Comparison of ENCODE assay signal across 1 cellular context in the genomic region with DNA sequence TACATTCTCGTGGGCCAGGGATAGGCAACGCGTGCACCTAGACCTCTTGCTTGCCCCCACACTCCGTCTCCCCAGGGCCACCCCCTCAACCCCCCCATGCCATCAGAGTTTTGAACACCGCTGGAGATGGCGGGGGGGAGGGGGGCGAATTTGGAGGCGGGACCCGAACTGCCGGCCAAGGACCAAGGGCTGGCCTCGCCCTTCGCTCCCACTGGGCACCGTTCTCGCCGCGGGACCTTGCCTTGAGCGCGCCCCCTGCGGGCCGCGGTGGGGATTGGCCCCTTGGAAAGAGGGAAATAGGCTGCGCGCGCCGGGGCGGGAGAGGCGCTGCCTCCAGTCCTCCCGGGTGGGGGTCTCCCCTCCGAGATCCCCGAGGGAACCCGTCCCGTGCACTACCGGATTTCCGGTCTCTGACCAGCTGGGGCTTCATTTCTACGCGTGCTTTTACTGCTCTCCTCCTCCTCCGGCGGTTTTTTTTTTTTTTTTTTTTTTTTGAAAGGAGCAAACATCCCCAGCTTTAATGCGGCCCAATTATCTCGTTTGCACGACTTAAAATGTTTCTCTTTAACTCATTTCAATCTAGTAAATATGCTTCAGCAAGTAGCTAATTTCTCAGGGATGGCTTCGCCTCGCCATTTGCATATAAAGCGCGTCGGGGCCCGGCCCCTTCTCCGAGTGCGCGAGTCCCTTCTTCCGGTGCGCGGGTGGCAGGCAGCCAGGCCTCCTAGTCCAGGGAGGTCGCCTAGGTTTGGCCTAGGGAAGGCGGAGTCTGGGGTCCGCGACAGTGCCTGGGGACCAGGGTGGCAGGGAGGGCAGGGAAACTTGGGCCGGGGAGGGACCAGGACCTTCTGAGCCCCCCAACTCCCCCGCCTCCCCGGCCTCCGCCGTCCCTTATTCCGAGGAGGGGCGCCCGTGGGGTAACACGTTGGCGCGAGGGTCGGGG.
A peak's percentile ranks its signal among the peaks of the same experiment; 100 is the strongest.
TF ChIP-seq lines count a peak whose summit lies in the region.

No MANE protein-coding gene starts in this region.

TF ChIP-seq in HepG2, 621 proteins besides CTCF, POLR2A, EP300 and RAD21 (continued from another document and continues in another):
- TF ChIP-seq, protein P1, sequence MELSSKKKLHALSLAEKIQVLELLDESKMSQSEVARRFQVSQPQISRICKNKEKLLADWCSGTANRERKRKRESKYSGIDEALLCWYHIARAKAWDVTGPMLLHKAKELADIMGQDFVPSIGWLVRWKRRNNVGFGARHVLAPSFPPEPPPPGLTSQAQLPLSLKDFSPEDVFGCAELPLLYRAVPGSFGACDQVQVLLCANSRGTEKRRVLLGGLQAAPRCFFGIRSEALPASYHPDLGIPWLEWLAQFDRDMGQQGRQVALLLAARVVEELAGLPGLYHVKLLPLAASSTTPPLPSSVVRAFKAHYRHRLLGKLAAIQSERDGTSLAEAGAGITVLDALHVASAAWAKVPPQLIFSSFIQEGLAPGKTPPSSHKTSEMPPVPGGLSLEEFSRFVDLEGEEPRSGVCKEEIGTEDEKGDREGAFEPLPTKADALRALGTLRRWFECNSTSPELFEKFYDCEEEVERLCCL (CRISPR knock-in tag; IDR thresholded peaks at IDR 0.05; ENCODE audit: borderline replicate concordance) = no peak
- TF ChIP-seq MATR3 (CRISPR knock-in tag; IDR thresholded peaks at IDR 0.05) = no peak
- no peak for TF ChIP-seq HMG20A (CRISPR knock-in tag; IDR thresholded peaks at IDR 0.05; ENCODE audit: borderline replicate concordance)
- peak; percentile 29; the same call in 1 of the 2 replicates for TF ChIP-seq THAP11 (CRISPR knock-in tag; IDR thresholded peaks at IDR 0.05)
- peak; percentile 87 for TF ChIP-seq KDM2A (CRISPR knock-in tag; IDR thresholded peaks at IDR 0.05; ENCODE audit: borderline replicate concordance, low read depth)
- TF ChIP-seq ZNF3 (CRISPR knock-in tag; IDR thresholded peaks at IDR 0.05) = no peak
- TF ChIP-seq, protein P2, sequence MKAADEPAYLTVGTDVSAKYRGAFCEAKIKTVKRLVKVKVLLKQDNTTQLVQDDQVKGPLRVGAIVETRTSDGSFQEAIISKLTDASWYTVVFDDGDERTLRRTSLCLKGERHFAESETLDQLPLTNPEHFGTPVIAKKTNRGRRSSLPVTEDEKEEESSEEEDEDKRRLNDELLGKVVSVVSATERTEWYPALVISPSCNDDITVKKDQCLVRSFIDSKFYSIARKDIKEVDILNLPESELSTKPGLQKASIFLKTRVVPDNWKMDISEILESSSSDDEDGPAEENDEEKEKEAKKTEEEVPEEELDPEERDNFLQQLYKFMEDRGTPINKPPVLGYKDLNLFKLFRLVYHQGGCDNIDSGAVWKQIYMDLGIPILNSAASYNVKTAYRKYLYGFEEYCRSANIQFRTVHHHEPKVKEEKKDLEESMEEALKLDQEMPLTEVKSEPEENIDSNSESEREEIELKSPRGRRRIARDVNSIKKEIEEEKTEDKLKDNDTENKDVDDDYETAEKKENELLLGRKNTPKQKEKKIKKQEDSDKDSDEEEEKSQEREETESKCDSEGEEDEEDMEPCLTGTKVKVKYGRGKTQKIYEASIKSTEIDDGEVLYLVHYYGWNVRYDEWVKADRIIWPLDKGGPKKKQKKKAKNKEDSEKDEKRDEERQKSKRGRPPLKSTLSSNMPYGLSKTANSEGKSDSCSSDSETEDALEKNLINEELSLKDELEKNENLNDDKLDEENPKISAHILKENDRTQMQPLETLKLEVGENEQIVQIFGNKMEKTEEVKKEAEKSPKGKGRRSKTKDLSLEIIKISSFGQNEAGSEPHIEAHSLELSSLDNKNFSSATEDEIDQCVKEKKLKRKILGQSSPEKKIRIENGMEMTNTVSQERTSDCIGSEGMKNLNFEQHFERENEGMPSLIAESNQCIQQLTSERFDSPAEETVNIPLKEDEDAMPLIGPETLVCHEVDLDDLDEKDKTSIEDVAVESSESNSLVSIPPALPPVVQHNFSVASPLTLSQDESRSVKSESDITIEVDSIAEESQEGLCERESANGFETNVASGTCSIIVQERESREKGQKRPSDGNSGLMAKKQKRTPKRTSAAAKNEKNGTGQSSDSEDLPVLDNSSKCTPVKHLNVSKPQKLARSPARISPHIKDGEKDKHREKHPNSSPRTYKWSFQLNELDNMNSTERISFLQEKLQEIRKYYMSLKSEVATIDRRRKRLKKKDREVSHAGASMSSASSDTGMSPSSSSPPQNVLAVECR (CRISPR knock-in tag; IDR thresholded peaks at IDR 0.05; ENCODE audit: borderline replicate concordance) = no peak
- TF ChIP-seq, protein P3, sequence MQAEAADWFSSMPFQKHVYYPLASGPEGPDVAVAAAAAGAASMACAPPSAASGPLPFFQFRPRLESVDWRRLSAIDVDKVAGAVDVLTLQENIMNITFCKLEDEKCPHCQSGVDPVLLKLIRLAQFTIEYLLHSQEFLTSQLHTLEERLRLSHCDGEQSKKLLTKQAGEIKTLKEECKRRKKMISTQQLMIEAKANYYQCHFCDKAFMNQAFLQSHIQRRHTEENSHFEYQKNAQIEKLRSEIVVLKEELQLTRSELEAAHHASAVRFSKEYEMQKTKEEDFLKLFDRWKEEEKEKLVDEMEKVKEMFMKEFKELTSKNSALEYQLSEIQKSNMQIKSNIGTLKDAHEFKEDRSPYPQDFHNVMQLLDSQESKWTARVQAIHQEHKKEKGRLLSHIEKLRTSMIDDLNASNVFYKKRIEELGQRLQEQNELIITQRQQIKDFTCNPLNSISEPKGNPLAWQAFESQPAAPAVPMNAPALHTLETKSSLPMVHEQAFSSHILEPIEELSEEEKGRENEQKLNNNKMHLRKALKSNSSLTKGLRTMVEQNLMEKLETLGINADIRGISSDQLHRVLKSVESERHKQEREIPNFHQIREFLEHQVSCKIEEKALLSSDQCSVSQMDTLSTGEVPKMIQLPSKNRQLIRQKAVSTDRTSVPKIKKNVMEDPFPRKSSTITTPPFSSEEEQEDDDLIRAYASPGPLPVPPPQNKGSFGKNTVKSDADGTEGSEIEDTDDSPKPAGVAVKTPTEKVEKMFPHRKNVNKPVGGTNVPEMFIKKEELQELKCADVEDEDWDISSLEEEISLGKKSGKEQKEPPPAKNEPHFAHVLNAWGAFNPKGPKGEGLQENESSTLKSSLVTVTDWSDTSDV (CRISPR knock-in tag; IDR thresholded peaks at IDR 0.05) = no peak
- TF ChIP-seq, protein P4, sequence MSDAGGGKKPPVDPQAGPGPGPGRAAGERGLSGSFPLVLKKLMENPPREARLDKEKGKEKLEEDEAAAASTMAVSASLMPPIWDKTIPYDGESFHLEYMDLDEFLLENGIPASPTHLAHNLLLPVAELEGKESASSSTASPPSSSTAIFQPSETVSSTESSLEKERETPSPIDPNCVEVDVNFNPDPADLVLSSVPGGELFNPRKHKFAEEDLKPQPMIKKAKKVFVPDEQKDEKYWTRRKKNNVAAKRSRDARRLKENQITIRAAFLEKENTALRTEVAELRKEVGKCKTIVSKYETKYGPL (CRISPR knock-in tag; IDR thresholded peaks at IDR 0.05) = no peak
- no peak; the same call in 1 of the 2 replicates for TF ChIP-seq ELF1 (CRISPR knock-in tag; IDR thresholded peaks at IDR 0.05)
- no peak for TF ChIP-seq IRX3 (CRISPR knock-in tag; IDR thresholded peaks at IDR 0.05; ENCODE audit: borderline replicate concordance, low read depth)
- TF ChIP-seq, protein P5, sequence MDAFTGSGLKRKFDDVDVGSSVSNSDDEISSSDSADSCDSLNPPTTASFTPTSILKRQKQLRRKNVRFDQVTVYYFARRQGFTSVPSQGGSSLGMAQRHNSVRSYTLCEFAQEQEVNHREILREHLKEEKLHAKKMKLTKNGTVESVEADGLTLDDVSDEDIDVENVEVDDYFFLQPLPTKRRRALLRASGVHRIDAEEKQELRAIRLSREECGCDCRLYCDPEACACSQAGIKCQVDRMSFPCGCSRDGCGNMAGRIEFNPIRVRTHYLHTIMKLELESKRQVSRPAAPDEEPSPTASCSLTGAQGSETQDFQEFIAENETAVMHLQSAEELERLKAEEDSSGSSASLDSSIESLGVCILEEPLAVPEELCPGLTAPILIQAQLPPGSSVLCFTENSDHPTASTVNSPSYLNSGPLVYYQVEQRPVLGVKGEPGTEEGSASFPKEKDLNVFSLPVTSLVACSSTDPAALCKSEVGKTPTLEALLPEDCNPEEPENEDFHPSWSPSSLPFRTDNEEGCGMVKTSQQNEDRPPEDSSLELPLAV (CRISPR knock-in tag; conservative IDR thresholded peaks at IDR 0.05; ENCODE audit: low read depth) = no peak
- TF ChIP-seq BHLHE40 (IDR thresholded peaks at IDR 0.05; ENCODE audit: low read length) = 0 out of 2 replicates have a peak, but pooled peaks have one; percentile 37
- no peak for TF ChIP-seq BORCS8-MEF2B (CRISPR knock-in tag; IDR thresholded peaks at IDR 0.05)
- no peak for TF ChIP-seq SP5 (CRISPR knock-in tag; IDR thresholded peaks at IDR 0.05; ENCODE audit: borderline replicate concordance, low read depth)
- TF ChIP-seq FIP1L1 (IDR thresholded peaks at IDR 0.05; ENCODE audit: borderline replicate concordance, insufficient read depth, low read depth, low read length) = no peak
- no peak for TF ChIP-seq TBX2 (CRISPR knock-in tag; IDR thresholded peaks at IDR 0.05; ENCODE audit: borderline replicate concordance)
- no peak for TF ChIP-seq MTA1 (CRISPR knock-in tag; IDR thresholded peaks at IDR 0.05; ENCODE audit: borderline replicate concordance)
- no peak for TF ChIP-seq ZNF34 (CRISPR knock-in tag; IDR thresholded peaks at IDR 0.05; ENCODE audit: borderline replicate concordance)
- TF ChIP-seq, protein P6, sequence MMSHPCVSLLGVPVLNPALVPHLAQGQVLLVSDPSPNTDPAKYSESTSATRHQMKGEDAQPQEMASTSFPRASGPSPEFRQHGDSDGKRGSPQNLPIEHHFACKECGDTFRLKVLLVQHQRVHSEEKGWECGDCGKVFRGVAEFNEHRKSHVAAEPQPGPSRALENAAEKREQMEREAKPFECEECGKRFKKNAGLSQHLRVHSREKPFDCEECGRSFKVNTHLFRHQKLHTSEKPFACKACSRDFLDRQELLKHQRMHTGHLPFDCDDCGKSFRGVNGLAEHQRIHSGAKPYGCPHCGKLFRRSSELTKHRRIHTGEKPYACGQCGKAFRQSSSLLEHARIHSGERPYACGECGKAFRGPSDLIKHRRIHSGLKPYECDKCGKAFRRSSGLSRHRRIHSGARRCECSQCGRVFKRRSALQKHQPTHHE (CRISPR knock-in tag; IDR thresholded peaks at IDR 0.05; ENCODE audit: borderline replicate concordance) = no peak
- TF ChIP-seq ZNF598 (CRISPR knock-in tag; IDR thresholded peaks at IDR 0.05; ENCODE audit: borderline replicate concordance) = no peak
- TF ChIP-seq, protein P7, sequence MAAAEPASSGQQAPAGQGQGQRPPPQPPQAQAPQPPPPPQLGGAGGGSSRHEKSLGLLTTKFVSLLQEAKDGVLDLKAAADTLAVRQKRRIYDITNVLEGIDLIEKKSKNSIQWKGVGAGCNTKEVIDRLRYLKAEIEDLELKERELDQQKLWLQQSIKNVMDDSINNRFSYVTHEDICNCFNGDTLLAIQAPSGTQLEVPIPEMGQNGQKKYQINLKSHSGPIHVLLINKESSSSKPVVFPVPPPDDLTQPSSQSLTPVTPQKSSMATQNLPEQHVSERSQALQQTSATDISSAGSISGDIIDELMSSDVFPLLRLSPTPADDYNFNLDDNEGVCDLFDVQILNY (CRISPR knock-in tag; conservative IDR thresholded peaks at IDR 0.05) = no peak
- no peak for TF ChIP-seq MTA3 (CRISPR knock-in tag; IDR thresholded peaks at IDR 0.05)
- TF ChIP-seq CENPX (CRISPR knock-in tag; IDR thresholded peaks at IDR 0.05) = no peak
- TF ChIP-seq, protein P8, sequence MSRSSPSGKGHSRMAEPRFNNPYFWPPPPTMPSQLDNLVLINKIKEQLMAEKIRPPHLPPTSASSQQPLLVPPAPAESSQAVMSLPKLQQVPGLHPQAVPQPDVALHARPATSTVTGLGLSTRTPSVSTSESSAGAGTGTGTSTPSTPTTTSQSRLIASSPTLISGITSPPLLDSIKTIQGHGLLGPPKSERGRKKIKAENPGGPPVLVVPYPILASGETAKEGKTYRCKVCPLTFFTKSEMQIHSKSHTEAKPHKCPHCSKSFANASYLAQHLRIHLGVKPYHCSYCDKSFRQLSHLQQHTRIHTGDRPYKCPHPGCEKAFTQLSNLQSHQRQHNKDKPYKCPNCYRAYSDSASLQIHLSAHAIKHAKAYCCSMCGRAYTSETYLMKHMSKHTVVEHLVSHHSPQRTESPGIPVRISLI (CRISPR knock-in tag; IDR thresholded peaks at IDR 0.05; ENCODE audit: borderline replicate concordance) = peak; percentile 74
- no peak for TF ChIP-seq KMT2B (CRISPR knock-in tag; IDR thresholded peaks at IDR 0.05)
- TF ChIP-seq RELA (CRISPR knock-in tag; IDR thresholded peaks at IDR 0.05) = no peak
- TF ChIP-seq ZNF337 (CRISPR knock-in tag; IDR thresholded peaks at IDR 0.05; ENCODE audit: borderline replicate concordance, low read depth) = no peak
- no peak for TF ChIP-seq PCBP1 (IDR thresholded peaks at IDR 0.05; ENCODE audit: borderline replicate concordance, low read depth, low read length)
- TF ChIP-seq, protein P9, sequence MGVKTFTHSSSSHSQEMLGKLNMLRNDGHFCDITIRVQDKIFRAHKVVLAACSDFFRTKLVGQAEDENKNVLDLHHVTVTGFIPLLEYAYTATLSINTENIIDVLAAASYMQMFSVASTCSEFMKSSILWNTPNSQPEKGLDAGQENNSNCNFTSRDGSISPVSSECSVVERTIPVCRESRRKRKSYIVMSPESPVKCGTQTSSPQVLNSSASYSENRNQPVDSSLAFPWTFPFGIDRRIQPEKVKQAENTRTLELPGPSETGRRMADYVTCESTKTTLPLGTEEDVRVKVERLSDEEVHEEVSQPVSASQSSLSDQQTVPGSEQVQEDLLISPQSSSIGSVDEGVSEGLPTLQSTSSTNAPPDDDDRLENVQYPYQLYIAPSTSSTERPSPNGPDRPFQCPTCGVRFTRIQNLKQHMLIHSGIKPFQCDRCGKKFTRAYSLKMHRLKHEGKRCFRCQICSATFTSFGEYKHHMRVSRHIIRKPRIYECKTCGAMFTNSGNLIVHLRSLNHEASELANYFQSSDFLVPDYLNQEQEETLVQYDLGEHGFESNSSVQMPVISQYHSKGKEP (CRISPR knock-in tag; IDR thresholded peaks at IDR 0.05) = no peak
- no peak for TF ChIP-seq KLF12 (CRISPR knock-in tag; IDR thresholded peaks at IDR 0.05; ENCODE audit: borderline replicate concordance)
- no peak for TF ChIP-seq ZNF672 (CRISPR knock-in tag; IDR thresholded peaks at IDR 0.05)
- TF ChIP-seq, protein P10, sequence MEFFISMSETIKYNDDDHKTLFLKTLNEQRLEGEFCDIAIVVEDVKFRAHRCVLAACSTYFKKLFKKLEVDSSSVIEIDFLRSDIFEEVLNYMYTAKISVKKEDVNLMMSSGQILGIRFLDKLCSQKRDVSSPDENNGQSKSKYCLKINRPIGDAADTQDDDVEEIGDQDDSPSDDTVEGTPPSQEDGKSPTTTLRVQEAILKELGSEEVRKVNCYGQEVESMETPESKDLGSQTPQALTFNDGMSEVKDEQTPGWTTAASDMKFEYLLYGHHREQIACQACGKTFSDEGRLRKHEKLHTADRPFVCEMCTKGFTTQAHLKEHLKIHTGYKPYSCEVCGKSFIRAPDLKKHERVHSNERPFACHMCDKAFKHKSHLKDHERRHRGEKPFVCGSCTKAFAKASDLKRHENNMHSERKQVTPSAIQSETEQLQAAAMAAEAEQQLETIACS (CRISPR knock-in tag; IDR thresholded peaks at IDR 0.05) = no peak
- TF ChIP-seq, protein P11, sequence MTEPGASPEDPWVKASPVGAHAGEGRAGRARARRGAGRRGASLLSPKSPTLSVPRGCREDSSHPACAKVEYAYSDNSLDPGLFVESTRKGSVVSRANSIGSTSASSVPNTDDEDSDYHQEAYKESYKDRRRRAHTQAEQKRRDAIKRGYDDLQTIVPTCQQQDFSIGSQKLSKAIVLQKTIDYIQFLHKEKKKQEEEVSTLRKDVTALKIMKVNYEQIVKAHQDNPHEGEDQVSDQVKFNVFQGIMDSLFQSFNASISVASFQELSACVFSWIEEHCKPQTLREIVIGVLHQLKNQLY (CRISPR knock-in tag; IDR thresholded peaks at IDR 0.05) = no peak
- TF ChIP-seq HCFC1 (IDR thresholded peaks at IDR 0.05; ENCODE audit: low read depth, low read length) = no peak
- no peak for TF ChIP-seq ATRX (CRISPR knock-in tag; IDR thresholded peaks at IDR 0.05; ENCODE audit: borderline replicate concordance)
- TF ChIP-seq AHR (CRISPR knock-in tag; IDR thresholded peaks at IDR 0.05) = no peak
